8 cellular contexts compared by ENCODE assay signal in genomic region chr11:67268684-67269268, GRCh38. TPM values are rescaled to one million over a fixed set of nuclear protein-coding genes. Genes with fewer than 3 reads are reported as not detected.
A peak's percentile ranks its signal among the peaks of the same experiment; 100 is the strongest.
DNase-seq lines count a peak whose midpoint lies in the region; ATAC-seq and TF ChIP-seq lines count a peak whose summit lies in the region.

No MANE protein-coding gene starts in this region.

- no peak for TF ChIP-seq EP300 in suprapubic skin (IDR thresholded peaks at IDR 0.05)

- no peak overlapping the region for H2BK120ac ChIP-seq in mesendoderm (ENCODE audit: low read depth, low read length)

- no peak for TF ChIP-seq POLR2A in suprapubic skin (IDR thresholded peaks at IDR 0.05)

- H3K4me1 ChIP-seq in mesendoderm (ENCODE audit: control insufficient read depth, low read depth, low read length) (peaks cover 23% of the 10 kb centered on the region), suprapubic skin (peaks cover 93% of the 10 kb centered on the region)

- H3K23ac ChIP-seq in mesendoderm (ENCODE audit: low read length), result no peak overlapping the region

- peak overlapping the region; percentile 95 for H3K27ac Mint-ChIP-seq in T-helper 2 cell treated with Interferon-gamma antibody and Interleukin-4, amounts not matched to agents 5 μg/mL and 100 μg/mL, for 36 hours
- peak overlapping the region; percentile 96 for H3K27ac Mint-ChIP-seq in activated naive CD8-positive, alpha-beta T cell treated with anti-CD3 and anti-CD28 coated beads, Interleukin-2, amount 10 ng/mL, durations not matched to agents 7 days and 5 days

- no peaks in the 10 kb centered on the region for H3K27me3 Mint-ChIP-seq in T-helper 2 cell treated with Interferon-gamma antibody and Interleukin-4, amounts not matched to agents 5 μg/mL and 100 μg/mL, for 36 hours (ENCODE audit: low read depth)
- H3K27me3 Mint-ChIP-seq in activated naive CD8-positive, alpha-beta T cell treated with anti-CD3 and anti-CD28 coated beads, Interleukin-2, amount 10 ng/mL, durations not matched to agents 7 days and 5 days, result no peaks in the 10 kb centered on the region

- H3K4ac ChIP-seq in mesendoderm (ENCODE audit: low read depth, low read length), result no peak overlapping the region

- H3K27me3 ChIP-seq in mesendoderm (ENCODE audit: insufficient read depth, low read length, poor library complexity) (no peaks in the 10 kb centered on the region), suprapubic skin (no peaks in the 10 kb centered on the region)

- TF ChIP-seq CTCF in suprapubic skin (IDR thresholded peaks at IDR 0.05), result no peak

- H2BK15ac ChIP-seq in mesendoderm (replicated peaks; ENCODE audit: low read depth), result no peak overlapping the region

- H2BK5ac ChIP-seq in mesendoderm (ENCODE audit: low read length), result no peak overlapping the region

- no peak overlapping the region for H3K9ac ChIP-seq in mesendoderm (ENCODE audit: low read length)

- no peak for DNase-seq in T-helper 2 cell treated with Interferon-gamma antibody and Interleukin-4, amounts not matched to agents 5 μg/mL and 100 μg/mL, for 36 hours (ENCODE audit: low spot score)
- DNase-seq in T-helper 2 cell, result no peak
- peak; percentile 34 for DNase-seq in activated naive CD8-positive, alpha-beta T cell treated with anti-CD3 and anti-CD28 coated beads, Interleukin-2, amount 10 ng/mL, durations not matched to agents 7 days and 5 days
- no peak for DNase-seq in mesendoderm
- DNase-seq in suprapubic skin (ENCODE audit: low spot score in 2 of 2), result peak in 1 of 2 donors; percentile 44
- DNase-seq in AG20443 (ENCODE audit: low spot score), result no peak

- H3K36me3 ChIP-seq in mesendoderm (ENCODE audit: control insufficient read depth, insufficient read depth, low read length) (peaks cover 3% of the 10 kb centered on the region), suprapubic skin (no peaks in the 10 kb centered on the region)

- peak overlapping the region; percentile 98 for H3K4me3 Mint-ChIP-seq in T-helper 2 cell treated with Interferon-gamma antibody and Interleukin-4, amounts not matched to agents 5 μg/mL and 100 μg/mL, for 36 hours
- H3K4me3 Mint-ChIP-seq in activated naive CD8-positive, alpha-beta T cell treated with anti-CD3 and anti-CD28 coated beads, Interleukin-2, amount 10 ng/mL, durations not matched to agents 7 days and 5 days, result peak overlapping the region; percentile 96

- no peak overlapping the region for H2AK5ac ChIP-seq in mesendoderm (ENCODE audit: low read length)

- peak overlapping the region; percentile 25 for H3K56ac ChIP-seq in mesendoderm (ENCODE audit: low read length)

- WGBS in mesendoderm (ENCODE audit: extremely low coverage, insufficient coverage, low lambda C conversion rate), result no CpG with 5 or more reads among the region's 16 CpGs
- WGBS in suprapubic skin, result 72% methylated on average over 14 of the region's 16 CpGs

- H3K9me3 ChIP-seq in suprapubic skin, result no peaks in the 10 kb centered on the region

- no peak overlapping the region for H3K4me2 ChIP-seq in mesendoderm (ENCODE audit: low read length)

- no peak overlapping the region for H3K18ac ChIP-seq in mesendoderm (ENCODE audit: low read length)

- H3K9me3 Mint-ChIP-seq in T-helper 2 cell treated with Interferon-gamma antibody and Interleukin-4, amounts not matched to agents 5 μg/mL and 100 μg/mL, for 36 hours, result no peaks in the 10 kb centered on the region
- no peaks in the 10 kb centered on the region for H3K9me3 Mint-ChIP-seq in activated naive CD8-positive, alpha-beta T cell treated with anti-CD3 and anti-CD28 coated beads, Interleukin-2, amount 10 ng/mL, durations not matched to agents 7 days and 5 days

- peaks cover 59% of the 10 kb centered on the region for H3K79me2 ChIP-seq in mesendoderm (ENCODE audit: control insufficient read depth, insufficient read depth, low read length)

- no peak overlapping the region for H3K27ac ChIP-seq in mesendoderm (ENCODE audit: low read depth, low read length)
- H3K27ac ChIP-seq in suprapubic skin, result peak overlapping the region; percentile 63

- ATAC-seq in activated naive CD8-positive, alpha-beta T cell treated with anti-CD3 and anti-CD28 coated beads, Interleukin-2, amount 10 ng/mL, durations not matched to agents 7 days and 5 days (ENCODE audit: low read depth), result no peak
- ATAC-seq in HG03139 (IDR thresholded peaks at IDR 0.05; ENCODE audit: unreplicated experiment), result no peak
- no peak for ATAC-seq in SK-N-SH treated with all-trans-retinoic acid at 6 μM for 48 hours

- no peak overlapping the region for H4K8ac ChIP-seq in mesendoderm (ENCODE audit: low read depth, low read length)

- H3K79me1 ChIP-seq in mesendoderm (ENCODE audit: low read length), result peaks cover 52% of the 10 kb centered on the region

- POLR2A ChIA-PET in activated naive CD8-positive, alpha-beta T cell treated with anti-CD3 and anti-CD28 coated beads, Interleukin-2, amount 10 ng/mL, durations not matched to agents 7 days and 5 days (lab: Charles Lee), result interaction anchor here (0.7 to 7.8 kb wide), 12 partner anchors 8 to 360 kb away, joined by 3 to 190 read pairs (median 9); partner anchors contain the start of genes ANKRD13D, POLD4 and SSH3

- no peak overlapping the region for H4K5ac ChIP-seq in mesendoderm (ENCODE audit: low read length)

- H3K4me3 ChIP-seq in mesendoderm (ENCODE audit: low read length), result no peak overlapping the region
- peak overlapping the region; percentile 95 for H3K4me3 ChIP-seq in suprapubic skin

- H3K36me3 Mint-ChIP-seq in T-helper 2 cell treated with Interferon-gamma antibody and Interleukin-4, amounts not matched to agents 5 μg/mL and 100 μg/mL, for 36 hours (ENCODE audit: low read depth), result peaks cover 64% of the 10 kb centered on the region
- peaks cover 28% of the 10 kb centered on the region for H3K36me3 Mint-ChIP-seq in activated naive CD8-positive, alpha-beta T cell treated with anti-CD3 and anti-CD28 coated beads, Interleukin-2, amount 10 ng/mL, durations not matched to agents 7 days and 5 days

- peaks cover 50% of the 10 kb centered on the region for H3K4me1 Mint-ChIP-seq in T-helper 2 cell treated with Interferon-gamma antibody and Interleukin-4, amounts not matched to agents 5 μg/mL and 100 μg/mL, for 36 hours (ENCODE audit: low read depth)
- peaks cover 62% of the 10 kb centered on the region for H3K4me1 Mint-ChIP-seq in activated naive CD8-positive, alpha-beta T cell treated with anti-CD3 and anti-CD28 coated beads, Interleukin-2, amount 10 ng/mL, durations not matched to agents 7 days and 5 days

TF ChIP-seq in SK-N-SH treated with all-trans-retinoic acid at 6 μM for 48 hours, 23 proteins besides CTCF, POLR2A, EP300 and RAD21:
- TF ChIP-seq ZNF565 (CRISPR knock-in tag; conservative IDR thresholded peaks at IDR 0.05; ENCODE audit: low read depth) (no peak), RARB (CRISPR knock-in tag; IDR thresholded peaks at IDR 0.05) (no peak), POU6F1 (CRISPR knock-in tag; IDR thresholded peaks at IDR 0.05; ENCODE audit: borderline replicate concordance, low read depth) (no peak)

RNA-seq across cellular contexts. Expression of gene GRK2, which starts 2.5 kb away (rescaled TPM):
- 100 to 1,000 TPM; 325 to 341 TPM for total RNA-seq in activated naive CD8-positive, alpha-beta T cell treated with anti-CD3 and anti-CD28 coated beads, Interleukin-2, amount 10 ng/mL, durations not matched to agents 7 days and 5 days
- polyA plus RNA-seq in mesendoderm (2013, experiment 1 of 2), result 30.4 TPM
- polyA plus RNA-seq in mesendoderm (2013, experiment 2 of 2), result 30.6 TPM
- 100 to 1,000 TPM in 2 of 4 donors, 10 to 100 TPM in 2; 84.3 to 157 (median 105) TPM for total RNA-seq in suprapubic skin

RNA-seq across cellular contexts. Expression of gene ANKRD13D, which starts 20.3 kb away (rescaled TPM):
- 100 to 1,000 TPM; 185 to 207 TPM for total RNA-seq in activated naive CD8-positive, alpha-beta T cell treated with anti-CD3 and anti-CD28 coated beads, Interleukin-2, amount 10 ng/mL, durations not matched to agents 7 days and 5 days
- 11.0 TPM for polyA plus RNA-seq in mesendoderm (2013, experiment 1 of 2)
- 12.5 TPM for polyA plus RNA-seq in mesendoderm (2013, experiment 2 of 2)
- 100 to 1,000 TPM in 1 of 4 donors, 10 to 100 TPM in 3; 55.7 to 154 (median 77.2) TPM for total RNA-seq in suprapubic skin

RNA-seq across cellular contexts. Expression of gene SSH3, which starts 34.6 kb away (rescaled TPM):
- total RNA-seq in activated naive CD8-positive, alpha-beta T cell treated with anti-CD3 and anti-CD28 coated beads, Interleukin-2, amount 10 ng/mL, durations not matched to agents 7 days and 5 days, result 10 to 100 TPM; 24.6 to 27.0 TPM
- polyA plus RNA-seq in mesendoderm (2013, experiment 1 of 2), result 27.4 TPM
- polyA plus RNA-seq in mesendoderm (2013, experiment 2 of 2), result 28.5 TPM
- 100 to 1,000 TPM in 1 of 4 donors, 10 to 100 TPM in 3; 49.4 to 107 (median 63.9) TPM for total RNA-seq in suprapubic skin
